In the genomic region with DNA sequence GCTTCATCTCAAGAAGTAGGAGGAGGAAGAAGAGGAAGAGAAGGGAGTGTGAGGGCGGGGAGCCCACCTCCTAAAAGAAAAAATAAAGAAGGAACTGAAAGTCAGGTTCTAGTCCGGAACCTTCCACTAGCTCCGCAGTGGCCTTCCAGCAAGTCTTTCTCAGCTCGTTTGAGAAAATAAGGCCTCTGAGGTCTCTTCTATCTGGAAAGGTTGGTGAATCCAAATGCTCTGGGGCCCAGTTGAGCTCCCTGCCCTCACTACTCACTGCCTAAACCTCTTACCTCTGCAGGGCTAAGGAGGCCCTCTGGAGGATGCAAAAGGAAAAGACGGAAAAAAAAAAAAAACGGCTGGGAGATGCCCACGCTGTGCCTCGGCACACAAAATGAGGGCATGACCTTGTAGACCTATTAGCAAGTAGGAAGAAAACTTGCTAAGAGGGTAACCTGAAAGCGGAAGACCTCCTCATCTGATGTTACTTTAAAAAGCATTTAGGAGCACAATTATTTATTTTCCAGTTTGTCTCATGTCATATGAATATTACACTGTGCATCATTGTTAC, we compare ENCODE assay signal across 8 cellular contexts. TPM values are rescaled to one million over a fixed set of nuclear protein-coding genes. Genes with fewer than 3 reads are reported as not detected.
DNase-seq lines count a peak whose midpoint lies in the region; ATAC-seq and TF ChIP-seq lines count a peak whose summit lies in the region.

No MANE protein-coding gene starts in this region.

- H3K79me2 ChIP-seq in neural progenitor cell (ENCODE audit: low read depth): no peaks in the 10 kb centered on the region

- no peak overlapping the region for H3K4me2 ChIP-seq in neural progenitor cell

- ATAC-seq in activated CD8-positive, alpha-beta T cell treated with anti-CD3 and anti-CD28 coated beads for 36 hours: peak; percentile 97
- no peak for ATAC-seq in HG03565 (IDR thresholded peaks at IDR 0.05; ENCODE audit: unreplicated experiment)
- no peak for ATAC-seq in GM21737 (IDR thresholded peaks at IDR 0.05; ENCODE audit: unreplicated experiment)

- H3K36me3 Mint-ChIP-seq in activated CD8-positive, alpha-beta T cell treated with anti-CD3 and anti-CD28 coated beads for 36 hours (ENCODE audit: low read depth): no peaks in the 10 kb centered on the region
- H3K36me3 Mint-ChIP-seq in neural progenitor cell: no peaks in the 10 kb centered on the region

- H2AFZ ChIP-seq in neural progenitor cell (replicated peaks): peak overlapping the region; percentile 87

- no peak for TF ChIP-seq POLR2A in esophagus muscularis mucosa (IDR thresholded peaks at IDR 0.05; ENCODE audit: low read depth)

- TF ChIP-seq EP300 in esophagus muscularis mucosa (IDR thresholded peaks at IDR 0.05): no peak

- H3K27me3 Mint-ChIP-seq in activated CD8-positive, alpha-beta T cell treated with anti-CD3 and anti-CD28 coated beads for 36 hours: no peaks in the 10 kb centered on the region
- H3K27me3 Mint-ChIP-seq in neural progenitor cell (ENCODE audit: insufficient read depth, low read depth): peaks cover 2% of the 10 kb centered on the region

- peaks cover 19% of the 10 kb centered on the region for H3K4me1 Mint-ChIP-seq in activated CD8-positive, alpha-beta T cell treated with anti-CD3 and anti-CD28 coated beads for 36 hours (ENCODE audit: low read depth)
- no peaks in the 10 kb centered on the region for H3K4me1 Mint-ChIP-seq in neural progenitor cell

- 47% methylated on average over 9 of the region's 9 CpGs for WGBS in esophagus muscularis mucosa

- intact Hi-C loops in activated CD8-positive, alpha-beta T cell treated with anti-CD3 and anti-CD28 coated beads for 36 hours (cut with micrococcal nuclease): no loop called here
- intact Hi-C loops in esophagus muscularis mucosa (cut with DNase I): loop anchor here (2.0 kb wide), 1 partner anchor 261 kb away; no protein-coding TSS in a partner anchor

- no peaks in the 10 kb centered on the region for H3K9me3 ChIP-seq in esophagus muscularis mucosa
- no peaks in the 10 kb centered on the region for H3K9me3 ChIP-seq in neural progenitor cell (ENCODE audit: low read depth)

- H3K4me3 ChIP-seq in esophagus muscularis mucosa (no peak overlapping the region), neural progenitor cell (no peak overlapping the region)

- H3K4me1 ChIP-seq in esophagus muscularis mucosa (no peaks in the 10 kb centered on the region), neural progenitor cell (no peaks in the 10 kb centered on the region)

- DNase-seq in DMS79 treated with DMSO at 0.1 percent for 48 hours (lab: John Stamatoyannopoulos, UW): peak; percentile 45
- peak; percentile 71 for DNase-seq in HEK293T (ENCODE audit: extremely low spot score)
- peak; percentile 53 for DNase-seq in NCI-H510A (lab: John Stamatoyannopoulos, UW)
- DNase-seq in activated CD8-positive, alpha-beta T cell treated with anti-CD3 and anti-CD28 coated beads for 36 hours: peak; percentile 57
- no peak for DNase-seq in esophagus muscularis mucosa (ENCODE audit: extremely low spot score)
- peak; percentile 73 for DNase-seq in neural progenitor cell (ENCODE audit: low spot score)

- peak; percentile 52 for TF ChIP-seq CTCF in activated CD8-positive, alpha-beta T cell treated with anti-CD3 and anti-CD28 coated beads for 36 hours (IDR thresholded peaks at IDR 0.05)
- TF ChIP-seq CTCF in esophagus muscularis mucosa (IDR thresholded peaks at IDR 0.05) (peak in 2 of 3 experiments; percentile 28 to 43), neural progenitor cell (IDR thresholded peaks at IDR 0.05) (peak; percentile 75)

- no peaks in the 10 kb centered on the region for H3F3A ChIP-seq in neural progenitor cell (ENCODE audit: low read depth)

- POLR2A ChIA-PET in HEK293T (lab: Yijun Ruan, JAX): no interaction called here
- POLR2A ChIA-PET in activated CD8-positive, alpha-beta T cell treated with anti-CD3 and anti-CD28 coated beads for 36 hours (lab: Charles Lee): no interaction called here

- no peaks in the 10 kb centered on the region for H3K9me3 Mint-ChIP-seq in activated CD8-positive, alpha-beta T cell treated with anti-CD3 and anti-CD28 coated beads for 36 hours
- H3K9me3 Mint-ChIP-seq in neural progenitor cell: no peaks in the 10 kb centered on the region

- no peak overlapping the region for H3K27ac ChIP-seq in esophagus muscularis mucosa (replicated peaks in 1 of 4)
- H3K27ac ChIP-seq in neural progenitor cell: no peak overlapping the region

- no peaks in the 10 kb centered on the region for H3K27me3 ChIP-seq in esophagus muscularis mucosa
- no peaks in the 10 kb centered on the region for H3K27me3 ChIP-seq in neural progenitor cell

- CTCF ChIA-PET in HEK293T (lab: Yijun Ruan, JAX): interaction anchor here (0.5 to 1.5 kb wide), 12 partner anchors 10 to 1457 kb away, joined by 3 to 6 read pairs (median 4); no protein-coding TSS in a partner anchor
- CTCF ChIA-PET in activated CD8-positive, alpha-beta T cell treated with anti-CD3 and anti-CD28 coated beads for 36 hours (lab: Charles Lee): interaction anchor here (0.6 to 4.7 kb wide), 45 partner anchors 9 to 400 kb away, joined by 3 to 34 read pairs (median 4); a partner anchor contains a TSS

- no peak overlapping the region for H3K4me3 Mint-ChIP-seq in activated CD8-positive, alpha-beta T cell treated with anti-CD3 and anti-CD28 coated beads for 36 hours
- no peak overlapping the region for H3K4me3 Mint-ChIP-seq in neural progenitor cell

- H3K36me3 ChIP-seq in esophagus muscularis mucosa (no peaks in the 10 kb centered on the region), neural progenitor cell (no peaks in the 10 kb centered on the region)

- H4K20me1 ChIP-seq in neural progenitor cell (ENCODE audit: low read depth): no peaks in the 10 kb centered on the region

- H3K27ac Mint-ChIP-seq in activated CD8-positive, alpha-beta T cell treated with anti-CD3 and anti-CD28 coated beads for 36 hours: no peak overlapping the region
- no peak overlapping the region for H3K27ac Mint-ChIP-seq in neural progenitor cell

- H3K9ac ChIP-seq in neural progenitor cell: no peak overlapping the region

TF ChIP-seq in HEK293T, 16 proteins besides CTCF, POLR2A, EP300 and RAD21:
- TF ChIP-seq SP1 (IDR thresholded peaks at IDR 0.05): no peak
- TF ChIP-seq SUZ12 (IDR thresholded peaks at IDR 0.05): no peak
- no peak for TF ChIP-seq FOXA1 (IDR thresholded peaks at IDR 0.05)
- no peak for TF ChIP-seq ARNT (IDR thresholded peaks at IDR 0.05)
- no peak for TF ChIP-seq LEF1 (IDR thresholded peaks at IDR 0.05; ENCODE audit: borderline replicate concordance)
- TF ChIP-seq HDGF (IDR thresholded peaks at IDR 0.05; ENCODE audit: borderline replicate concordance): no peak
- peak; percentile 90 for TF ChIP-seq ZNF384 (IDR thresholded peaks at IDR 0.05)
- TF ChIP-seq NFRKB (IDR thresholded peaks at IDR 0.05): no peak

RNA-seq across cellular contexts. Expression of a gene that starts 35.9 kb away (rescaled TPM):
- total RNA-seq in activated CD8-positive, alpha-beta T cell treated with anti-CD3 and anti-CD28 coated beads for 36 hours: 1 to 10 TPM; 1.3 to 1.4 TPM
- total RNA-seq in esophagus muscularis mucosa (100 to 1,000 TPM in 3 of 4 donors, 10 to 100 TPM in 1; 79.7 to 161 (median 116) TPM), neural progenitor cell (ENCODE audit: low replicate concordance) (not detected in 2 replicates)

RNA-seq across cellular contexts. Expression of a gene that starts 44.2 kb away (rescaled TPM):
- 10 to 100 TPM; 28.5 to 32.5 TPM for total RNA-seq in activated CD8-positive, alpha-beta T cell treated with anti-CD3 and anti-CD28 coated beads for 36 hours
- 10 to 100 TPM; 17.8 to 27.8 (median 23.7) TPM for total RNA-seq in esophagus muscularis mucosa
- 3.8 and 5.8 TPM in 2 replicates for total RNA-seq in neural progenitor cell (ENCODE audit: low replicate concordance)

Comparison
In these comparisons a context has a peak if more than half of its experiments do, and no peak if none do; other contexts are left out.
1. RNA of a gene that starts 35.9 kb away (total RNA-seq): 79.7 to 161 TPM in esophagus muscularis mucosa; 1.3 to 1.4 TPM in activated CD8-positive, alpha-beta T cell treated with anti-CD3 and anti-CD28 coated beads for 36 hours and not detected in neural progenitor cell; every median in the first group is over 10 times any median in the second.
2. Peak in every context shown above with its lines, with median percentiles within 50 percentile points of each other: CTCF ChIP-seq.